In genomic region chr14:93185333-93185688, GRCh38 we compare ENCODE assay signal across 8 cellular contexts. TPM values are rescaled to one million over a fixed set of nuclear protein-coding genes. Genes with fewer than 3 reads are reported as not detected.
A peak's percentile ranks its signal among the peaks of the same experiment; 100 is the strongest.
DNase-seq lines count a peak whose midpoint lies in the region; ATAC-seq and TF ChIP-seq lines count a peak whose summit lies in the region.

No MANE protein-coding gene starts in this region.

- H3K27ac Mint-ChIP-seq in endodermal cell, result peak overlapping the region; percentile 94

- H3K27ac ChIP-seq in endodermal cell (ENCODE audit: low read depth, low read length) (peak overlapping the region; percentile 82), neutrophil (peak overlapping the region; percentile 91)

- TF ChIP-seq CTCF in endodermal cell (conservative IDR thresholded peaks at IDR 0.05), result no peak
- no peak for TF ChIP-seq CTCF in neutrophil (IDR thresholded peaks at IDR 0.05)

- WGBS in endodermal cell (ENCODE audit: insufficient coverage in 1 of 2, insufficient read length in 1 of 2), 2 experiments, result 1 to 2% methylated on average over 9 to 11 of the region's 11 CpGs

- no peaks in the 10 kb centered on the region for H3K27me3 ChIP-seq in NT2/D1 (ENCODE audit: insufficient read depth, insufficient read length)
- no peaks in the 10 kb centered on the region for H3K27me3 ChIP-seq in endodermal cell (ENCODE audit: control insufficient read depth, insufficient read depth, low read length, poor library complexity, severe bottlenecking)
- H3K27me3 ChIP-seq in neutrophil, result no peaks in the 10 kb centered on the region

- peak overlapping the region; percentile 88 for H3K9ac ChIP-seq in NT2/D1 (ENCODE audit: insufficient read length, low read depth)
- H3K9ac ChIP-seq in endodermal cell (ENCODE audit: extremely low read depth, low read length, poor library complexity, severe bottlenecking), result peak overlapping the region; percentile 83

- H3K9me3 ChIP-seq in NT2/D1 (ENCODE audit: insufficient read depth, low read length) (no peaks in the 10 kb centered on the region), endodermal cell (ENCODE audit: control insufficient read depth, low read length) (no peaks in the 10 kb centered on the region), neutrophil (no peaks in the 10 kb centered on the region)

- DNase-seq in NT2/D1 (ENCODE audit: low read depth, low spot score) (no peak), endodermal cell (no peak), NCI-H526 treated with DMSO at 0.1 percent for 48 hours (lab: John Stamatoyannopoulos, UW) (no peak), DMS 273 treated with DMSO at 0.1 percent for 48 hours (lab: John Stamatoyannopoulos, UW) (no peak)
- no peak for DNase-seq in activated CD8-positive, alpha-beta memory T cell treated with anti-CD3 and anti-CD28 coated beads for 24 hours

- H3K4me1 Mint-ChIP-seq in endodermal cell, result peaks cover 9% of the 10 kb centered on the region

- H3K27me3 Mint-ChIP-seq in endodermal cell (ENCODE audit: insufficient read depth), result no peaks in the 10 kb centered on the region

- H3K4me3 ChIP-seq in NT2/D1 (ENCODE audit: insufficient read length, low read depth) (peak overlapping the region; percentile 92), endodermal cell (ENCODE audit: low read length) (peak overlapping the region; percentile 98), neutrophil (ENCODE audit: low read depth in 1 of 2, low read length in 1 of 2) (peak overlapping the region; percentile 93 to 98)

- no peaks in the 10 kb centered on the region for H3K4me1 ChIP-seq in NT2/D1 (ENCODE audit: insufficient read depth, insufficient read length)
- H3K4me1 ChIP-seq in endodermal cell (ENCODE audit: control insufficient read depth, insufficient read depth, low read length), result peaks cover 2% of the 10 kb centered on the region
- peaks cover 23 to 26% of the 10 kb centered on the region in 2 experiments for H3K4me1 ChIP-seq in neutrophil (ENCODE audit: control insufficient read depth in 1 of 2, insufficient read depth in 1 of 2, low read depth in 1 of 2, low read length in 1 of 2)

- peak; percentile 4 for ATAC-seq in GM21423 (IDR thresholded peaks at IDR 0.05; ENCODE audit: unreplicated experiment)
- ATAC-seq in HG03039 (IDR thresholded peaks at IDR 0.05; ENCODE audit: unreplicated experiment), result no peak

- H3K36me3 ChIP-seq in NT2/D1 (ENCODE audit: insufficient read depth, insufficient read length, low read length) (peaks cover 26% of the 10 kb centered on the region), endodermal cell (ENCODE audit: control insufficient read depth, insufficient read depth, low read length) (peaks cover 42% of the 10 kb centered on the region), neutrophil (peaks cover 27% of the 10 kb centered on the region)

- no peaks in the 10 kb centered on the region for H3K9me3 Mint-ChIP-seq in endodermal cell

- peak overlapping the region; percentile 92 for H3K4me3 Mint-ChIP-seq in endodermal cell

- H3K36me3 Mint-ChIP-seq in endodermal cell (ENCODE audit: low read depth), result peaks cover 19% of the 10 kb centered on the region

RNA-seq across cellular contexts. Expression of gene LYSET, which starts 0.2 kb away (rescaled TPM):
- 10 to 100 TPM; 25.0 to 27.9 TPM for total RNA-seq in endodermal cell
- polyA plus RNA-seq in endodermal cell (2013, experiment 1 of 2), result 37.2 TPM
- polyA plus RNA-seq in endodermal cell (2013, experiment 2 of 2), result 27.9 TPM

RNA-seq across cellular contexts. Expression of gene MOAP1, which starts 0.6 kb away (rescaled TPM):
- 10 to 100 TPM; 15.8 to 23.6 TPM for total RNA-seq in endodermal cell
- polyA plus RNA-seq in endodermal cell (2013, experiment 1 of 2), result 23.2 TPM
- polyA plus RNA-seq in endodermal cell (2013, experiment 2 of 2), result 22.6 TPM

RNA-seq across cellular contexts. Expression of gene GON7, which starts 21.6 kb away (rescaled TPM):
- total RNA-seq in endodermal cell, result 1 to 10 TPM; 6.5 to 7.2 TPM
- 12.4 TPM for polyA plus RNA-seq in endodermal cell (2013, experiment 1 of 2)
- 14.0 TPM for polyA plus RNA-seq in endodermal cell (2013, experiment 2 of 2)

RNA-seq across cellular contexts. Expression of gene UBR7, which starts 21.7 kb away (rescaled TPM):
- total RNA-seq in endodermal cell, result 10 to 100 TPM; 25.0 to 25.6 TPM
- 35.5 TPM for polyA plus RNA-seq in endodermal cell (2013, experiment 1 of 2)
- 31.7 TPM for polyA plus RNA-seq in endodermal cell (2013, experiment 2 of 2)
